8 cellular contexts compared by ENCODE assay signal in genomic region chr20:49482621-49483017, GRCh38. TPM values are rescaled to one million over a fixed set of nuclear protein-coding genes. Genes with fewer than 3 reads are reported as not detected.
DNase-seq lines count a peak whose midpoint lies in the region; ATAC-seq and TF ChIP-seq lines count a peak whose summit lies in the region.

Gene KCNB1, minus strand, starts transcription at chr20:49482668. Its CDS starts 188 bp downstream, at chr20:49482480.

- DNase-seq in HEK293T (ENCODE audit: extremely low spot score) (peak; percentile 73), coronary artery (ENCODE audit: low spot score) (peak; percentile 77), left lung (peak in 1 of 2 donors; percentile 76), GOT3 (lab: John Stamatoyannopoulos, UW) (no peak), NCI-H2171 treated with DMSO at 0.1 percent for 48 hours (lab: John Stamatoyannopoulos, UW) (no peak)
- DNase-seq in activated CD4-positive, alpha-beta T cell treated with anti-CD3 and anti-CD28 coated beads for 1 hour, result peak; percentile 9
- peak; percentile 9 to 31 (median 16) for DNase-seq in stimulated activated CD4-positive, alpha-beta T cell treated with anti-CD3 and anti-CD28 coated beads, TNF-alpha, amount 100 ng/mL, for 48 hours (ENCODE audit: low read depth in 3 of 3)

- no peak within 1 kb of the TSS for H3K27ac ChIP-seq in coronary artery
- H3K27ac ChIP-seq in left lung, result no peak within 1 kb of the TSS

- CTCF ChIA-PET in HEK293T (lab: Yijun Ruan, JAX), result interaction anchor here (1.4 kb wide), 1 partner anchor 17 kb away, joined by 6 read pairs; no protein-coding TSS in a partner anchor

- no peaks in the 10 kb centered on the region for H3K9me3 ChIP-seq in left lung

- H3K36me3 ChIP-seq in left lung, result no peaks in the 10 kb centered on the region

- peaks cover 0 to 20% of the 10 kb centered on the region in 2 donors for H3K4me1 ChIP-seq in left lung

- intact Hi-C loops in left lung (cut with DNase I), result loop anchor here in 1 of 2 donors (10.0 kb wide), 1 partner anchor 148 kb away; no protein-coding TSS in a partner anchor

- ATAC-seq in left lung (peak; percentile 75), HG03520 (IDR thresholded peaks at IDR 0.05; ENCODE audit: unreplicated experiment) (no peak)

- peak within 1 kb of the TSS; percentile 71 for H3K4me3 ChIP-seq in coronary artery
- no peak within 1 kb of the TSS for H3K4me3 ChIP-seq in left lung

- POLR2A ChIA-PET in HEK293T (lab: Yijun Ruan, JAX), result no interaction called here

- no peak for TF ChIP-seq CTCF in coronary artery (IDR thresholded peaks at IDR 0.05)
- no peak for TF ChIP-seq CTCF in left lung (IDR thresholded peaks at IDR 0.05)

- peaks cover 32 to 100% of the 10 kb centered on the region in 2 donors for H3K27me3 ChIP-seq in left lung

TF ChIP-seq in HEK293T, 16 proteins besides CTCF, POLR2A, EP300 and RAD21:
- TF ChIP-seq FOXK2 (IDR thresholded peaks at IDR 0.05) (no peak), FOXA1 (IDR thresholded peaks at IDR 0.05) (no peak), TARDBP (IDR thresholded peaks at IDR 0.05) (no peak), SP1 (IDR thresholded peaks at IDR 0.05) (no peak), L3MBTL2 (conservative IDR thresholded peaks at IDR 0.05) (no peak), ZNF384 (IDR thresholded peaks at IDR 0.05) (no peak), ARNT (IDR thresholded peaks at IDR 0.05) (no peak), CTBP1 (IDR thresholded peaks at IDR 0.05; ENCODE audit: borderline replicate concordance) (no peak), FOXM1 (IDR thresholded peaks at IDR 0.05; ENCODE audit: borderline replicate concordance) (no peak), PKNOX1 (IDR thresholded peaks at IDR 0.05) (no peak), ELF4 (IDR thresholded peaks at IDR 0.05) (no peak), SUZ12 (IDR thresholded peaks at IDR 0.05) (no peak), LEF1 (IDR thresholded peaks at IDR 0.05; ENCODE audit: borderline replicate concordance) (no peak), NFRKB (IDR thresholded peaks at IDR 0.05) (no peak), BHLHE40 (IDR thresholded peaks at IDR 0.05; ENCODE audit: borderline replicate concordance) (no peak), HDGF (IDR thresholded peaks at IDR 0.05; ENCODE audit: borderline replicate concordance) (no peak)

RNA-seq across cellular contexts. Expression of gene KCNB1, which starts in this region (rescaled TPM):
- under 1 TPM; 0.26 to 0.34 TPM for total RNA-seq in left lung

Comparison
In these comparisons a context has a peak if more than half of its experiments do, and no peak if none do; other contexts are left out.
1. Peak in ATAC-seq in left lung; RNA of the gene not detected or under 1 TPM.
2. DNase-seq: peak in HEK293T (single experiment), activated CD4-positive, alpha-beta T cell treated with anti-CD3 and anti-CD28 coated beads for 1 hour (single experiment), coronary artery (single experiment) and stimulated activated CD4-positive, alpha-beta T cell treated with anti-CD3 and anti-CD28 coated beads, TNF-alpha, amount 100 ng/mL, for 48 hours (3 of 3); none in GOT3 (single experiment) and NCI-H2171 treated with DMSO at 0.1 percent for 48 hours (single experiment).